8 cellular contexts compared by ENCODE assay signal in the genomic region with DNA sequence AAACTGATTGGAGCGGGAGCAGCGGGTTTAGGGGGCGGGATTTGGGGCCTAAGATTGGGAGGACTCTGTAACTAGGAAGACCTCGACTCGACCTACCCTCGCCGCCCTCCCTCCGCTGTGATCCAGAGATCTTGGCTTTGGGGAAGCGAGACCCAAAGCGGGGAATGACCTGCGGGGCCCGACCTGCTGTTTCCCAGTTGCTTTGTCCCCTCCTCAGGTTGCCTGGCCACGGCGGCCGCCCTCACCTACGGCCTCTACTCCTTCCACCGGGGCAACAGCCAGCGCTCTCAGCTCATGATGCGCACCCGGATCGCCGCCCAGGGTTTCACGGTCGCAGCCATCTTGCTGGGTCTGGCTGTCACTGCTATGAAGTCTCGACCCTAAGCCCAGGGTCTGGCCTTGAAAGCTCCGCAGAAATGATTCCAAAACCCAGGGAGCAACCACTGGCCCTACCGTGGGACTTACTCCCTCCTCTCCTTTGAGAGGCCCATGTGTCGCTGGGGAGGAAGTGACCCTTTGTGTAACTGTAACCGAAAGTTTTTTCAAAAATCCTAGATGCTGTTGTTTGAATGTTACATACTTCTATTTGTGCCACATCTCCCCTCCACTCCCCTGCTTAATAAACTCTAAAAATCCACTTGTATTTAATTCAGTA. TPM values are rescaled to one million over a fixed set of nuclear protein-coding genes. Genes with fewer than 3 reads are reported as not detected.
DNase-seq lines count a peak whose midpoint lies in the region; ATAC-seq and TF ChIP-seq lines count a peak whose summit lies in the region.

No MANE protein-coding gene starts in this region.

- H3K4me3 Mint-ChIP-seq in endodermal cell, result peak overlapping the region; percentile 87
- H3K4me3 Mint-ChIP-seq in naive thymus-derived CD8-positive, alpha-beta T cell, result peak overlapping the region; percentile 86 to 100 (median 99)

- peaks cover 31% of the 10 kb centered on the region for H3F3A ChIP-seq in PC-9 (ENCODE audit: insufficient read depth, low read depth)

- DNase-seq in activated CD4-positive, CD25-positive, alpha-beta regulatory T cell treated with anti-CD3 and anti-CD28 coated beads, Interleukin-2, amount 50 U/mL, for 72 hours, result no peak
- no peak for DNase-seq in PC-9
- DNase-seq in endodermal cell, result no peak
- no peak for DNase-seq in naive thymus-derived CD8-positive, alpha-beta T cell
- no peak for DNase-seq in A172 (ENCODE audit: low spot score)
- DNase-seq in NCI-H1930 (lab: John Stamatoyannopoulos, UW), result no peak

- H3K36me3 ChIP-seq in PC-9 (ENCODE audit: low read depth), result peaks cover 26% of the 10 kb centered on the region
- H3K36me3 ChIP-seq in endodermal cell (ENCODE audit: control insufficient read depth, insufficient read depth, low read length), result peaks cover 60% of the 10 kb centered on the region

- peak overlapping the region; percentile 91 for H3K9ac ChIP-seq in endodermal cell (ENCODE audit: extremely low read depth, low read length, poor library complexity, severe bottlenecking)

- H3K4me2 ChIP-seq in PC-9, result peak overlapping the region; percentile 88

- peak; percentile 24 to 32 for ATAC-seq in activated CD4-positive, CD25-positive, alpha-beta regulatory T cell treated with anti-CD3 and anti-CD28 coated beads, Interleukin-2, amount 50 U/mL, for 24 hours
- ATAC-seq in HG02759 (IDR thresholded peaks at IDR 0.05; ENCODE audit: unreplicated experiment), result peak; percentile 29
- ATAC-seq in naive thymus-derived CD8-positive, alpha-beta T cell, result peak; percentile 51 to 54

- H3K9me3 Mint-ChIP-seq in endodermal cell, result no peaks in the 10 kb centered on the region
- no peaks in the 10 kb centered on the region for H3K9me3 Mint-ChIP-seq in naive thymus-derived CD8-positive, alpha-beta T cell

- TF ChIP-seq CTCF in PC-9 (conservative IDR thresholded peaks at IDR 0.05) (no peak), endodermal cell (conservative IDR thresholded peaks at IDR 0.05) (no peak)

- H2AFZ ChIP-seq in PC-9, result peak overlapping the region; percentile 73

- CTCF ChIA-PET in PC-9 (lab: Charles Lee), result no interaction called here

- H3K27me3 ChIP-seq in PC-9 (ENCODE audit: insufficient read depth, low read depth) (no peaks in the 10 kb centered on the region), endodermal cell (ENCODE audit: control insufficient read depth, insufficient read depth, low read length, poor library complexity, severe bottlenecking) (no peaks in the 10 kb centered on the region)

- no peaks in the 10 kb centered on the region for H3K9me3 ChIP-seq in PC-9 (ENCODE audit: insufficient read depth, low read depth)
- no peaks in the 10 kb centered on the region for H3K9me3 ChIP-seq in endodermal cell (ENCODE audit: control insufficient read depth, low read length)

- 0 to 3% methylated on average over 12 to 29 of the region's 29 CpGs for WGBS in endodermal cell (ENCODE audit: insufficient coverage in 1 of 2, insufficient read length in 1 of 2), 2 experiments

- H3K36me3 Mint-ChIP-seq in endodermal cell (ENCODE audit: low read depth), result peaks cover 29% of the 10 kb centered on the region
- H3K36me3 Mint-ChIP-seq in naive thymus-derived CD8-positive, alpha-beta T cell, result peaks cover 0 to 42% (median 2%) of the 10 kb centered on the region in 3 donors

- POLR2A ChIA-PET in PC-9 (lab: Charles Lee; ENCODE audit: unreplicated experiment), result interaction anchor here (0.6 to 0.7 kb wide), 2 partner anchors 147 to 872 kb away, joined by 3 to 4 read pairs; no protein-coding TSS in a partner anchor
- POLR2A ChIA-PET in naive thymus-derived CD8-positive, alpha-beta T cell (lab: Charles Lee), result interaction anchor here (0.6 to 3.8 kb wide), 14 partner anchors 8 to 872 kb away, joined by 3 to 58 read pairs (median 4); a partner anchor contains a TSS

- peaks cover 12% of the 10 kb centered on the region for H3K4me1 Mint-ChIP-seq in endodermal cell
- peaks cover 17 to 42% (median 37%) of the 10 kb centered on the region in 4 donors for H3K4me1 Mint-ChIP-seq in naive thymus-derived CD8-positive, alpha-beta T cell

- H3K9me2 ChIP-seq in PC-9 (ENCODE audit: insufficient read depth), result no peaks in the 10 kb centered on the region

- H4K20me1 ChIP-seq in PC-9 (ENCODE audit: insufficient read depth), result peaks cover 19% of the 10 kb centered on the region

- H3K4me3 ChIP-seq in PC-9, result peak overlapping the region; percentile 74
- H3K4me3 ChIP-seq in endodermal cell (ENCODE audit: low read length), result peak overlapping the region; percentile 99

- TSS peak; percentile 94 for BruUV-seq in PC-9 (replicated peaks; lab: Mats Ljungman, UMichigan)

- peak overlapping the region; percentile 61 for H3K27ac ChIP-seq in PC-9
- peak overlapping the region; percentile 92 for H3K27ac ChIP-seq in endodermal cell (ENCODE audit: low read depth, low read length)

- peaks cover 40% of the 10 kb centered on the region for H3K79me2 ChIP-seq in PC-9 (ENCODE audit: low read depth)

- no peaks in the 10 kb centered on the region for H3K27me3 Mint-ChIP-seq in endodermal cell (ENCODE audit: insufficient read depth)
- no peaks in the 10 kb centered on the region for H3K27me3 Mint-ChIP-seq in naive thymus-derived CD8-positive, alpha-beta T cell

- peaks cover 22% of the 10 kb centered on the region for H3K4me1 ChIP-seq in PC-9 (replicated peaks; ENCODE audit: insufficient read depth)
- H3K4me1 ChIP-seq in endodermal cell (ENCODE audit: control insufficient read depth, insufficient read depth, low read length), result peaks cover 6% of the 10 kb centered on the region

- intact Hi-C loops in PC-9 (cut with micrococcal nuclease; ENCODE audit: unreplicated experiment), result loop anchor here (1.0 to 10.0 kb wide), 3 partner anchors 21 to 436 kb away; a partner anchor contains a TSS

- H3K27ac Mint-ChIP-seq in endodermal cell, result peak overlapping the region; percentile 100
- H3K27ac Mint-ChIP-seq in naive thymus-derived CD8-positive, alpha-beta T cell, result peak overlapping the region; percentile 95 to 100 (median 100)

RNA-seq across cellular contexts. Expression of a gene that starts 0.7 kb away (rescaled TPM):
- total RNA-seq in PC-9 (2021), result 133 and 149 TPM in 2 replicates
- total RNA-seq in endodermal cell, result 100 to 1,000 TPM; 101 to 102 TPM
- polyA plus RNA-seq in endodermal cell (2013, experiment 1 of 2), result 139 TPM
- polyA plus RNA-seq in endodermal cell (2013, experiment 2 of 2), result 127 TPM
- 10 to 100 TPM; 75.3 to 79.3 TPM for total RNA-seq in naive thymus-derived CD8-positive, alpha-beta T cell
- 100 to 1,000 TPM; 209 to 280 (median 250) TPM for polyA plus RNA-seq in naive thymus-derived CD8-positive, alpha-beta T cell
- 186 and 199 TPM in 2 replicates for total RNA-seq in A172 (2014; rRNA removed; shearing (Covaris generic))

RNA-seq across cellular contexts. Expression of a gene that starts 0.8 kb away (rescaled TPM):
- total RNA-seq in PC-9 (2021), result 31.5 and 35.8 TPM in 2 replicates
- total RNA-seq in endodermal cell, result 10 to 100 TPM; 18.6 to 31.3 TPM
- 19.3 TPM for polyA plus RNA-seq in endodermal cell (2013, experiment 1 of 2)
- polyA plus RNA-seq in endodermal cell (2013, experiment 2 of 2), result 19.2 TPM
- 10 to 100 TPM; 21.0 to 21.8 TPM for total RNA-seq in naive thymus-derived CD8-positive, alpha-beta T cell
- polyA plus RNA-seq in naive thymus-derived CD8-positive, alpha-beta T cell, result 10 to 100 TPM; 19.1 to 40.5 (median 22.8) TPM
- total RNA-seq in A172 (2014; rRNA removed; shearing (Covaris generic)), result 37.9 and 41.4 TPM in 2 replicates

RNA-seq across cellular contexts. Expression of a gene that starts 24.0 kb away (rescaled TPM):
- total RNA-seq in PC-9 (2021) (0.85 and 1.2 TPM in 2 replicates), endodermal cell (10 to 100 TPM; 10.2 to 11.4 TPM)
- 12.2 TPM for polyA plus RNA-seq in endodermal cell (2013, experiment 1 of 2)
- 12.5 TPM for polyA plus RNA-seq in endodermal cell (2013, experiment 2 of 2)
- 10 to 100 TPM; 12.7 to 15.0 TPM for total RNA-seq in naive thymus-derived CD8-positive, alpha-beta T cell
- polyA plus RNA-seq in naive thymus-derived CD8-positive, alpha-beta T cell, result 1 to 10 TPM; 1.2 to 1.7 (median 1.3) TPM
- total RNA-seq in A172 (2014; rRNA removed; shearing (Covaris generic)), result not detected in 2 replicates

RNA-seq across cellular contexts. Expression of a gene that starts 27.1 kb away (rescaled TPM):
- total RNA-seq in PC-9 (2021) (123 and 126 TPM in 2 replicates), endodermal cell (10 to 100 TPM; 40.9 to 49.7 TPM)
- 32.9 TPM for polyA plus RNA-seq in endodermal cell (2013, experiment 1 of 2)
- polyA plus RNA-seq in endodermal cell (2013, experiment 2 of 2), result 36.2 TPM
- 10 to 100 TPM; 34.4 to 36.1 TPM for total RNA-seq in naive thymus-derived CD8-positive, alpha-beta T cell
- 10 to 100 TPM; 69.2 to 82.7 (median 73.5) TPM for polyA plus RNA-seq in naive thymus-derived CD8-positive, alpha-beta T cell
- 193 and 203 TPM in 2 replicates for total RNA-seq in A172 (2014; rRNA removed; shearing (Covaris generic))

RNA-seq across cellular contexts. Expression of a gene that starts 27.7 kb away (rescaled TPM):
- 115 and 122 TPM in 2 replicates for total RNA-seq in PC-9 (2021)
- total RNA-seq in endodermal cell, result 100 to 1,000 TPM; 135 to 172 TPM
- polyA plus RNA-seq in endodermal cell (2013, experiment 1 of 2), result 137 TPM
- 140 TPM for polyA plus RNA-seq in endodermal cell (2013, experiment 2 of 2)
- total RNA-seq in naive thymus-derived CD8-positive, alpha-beta T cell, result 10 to 100 TPM; 71.3 to 78.8 TPM
- 10 to 100 TPM; 42.3 to 50.7 (median 50.5) TPM for polyA plus RNA-seq in naive thymus-derived CD8-positive, alpha-beta T cell
- total RNA-seq in A172 (2014; rRNA removed; shearing (Covaris generic)), result 92.3 and 94.4 TPM in 2 replicates
